In genomic region chr10:132688580-132689420, GRCh38 we compare ENCODE assay signal across 24 cellular contexts.
DNase-seq lines count a peak whose midpoint lies in the region; ATAC-seq and TF ChIP-seq lines count a peak whose summit lies in the region.
"Had no signal": no experiment of that assay in that cellular context is flagged by ENCODE, and none has a peak within 500 bp of the region (broad histone marks: within the 10 kb centered on the region; RNA-seq: fewer than 3 reads in every experiment).

No MANE protein-coding gene starts in this region.

- peaks cover 8% of the 10 kb centered on the region for H3K27me3 Mint-ChIP-seq in endothelial cell (ENCODE audit: unreplicated experiment)
- H3K27me3 Mint-ChIP-seq: activated CD8-positive, alpha-beta T cell treated with anti-CD3 and anti-CD28 coated beads for 36 hours; activated naive CD4-positive, alpha-beta T cell treated with anti-CD3 and anti-CD28 coated beads, Interleukin-2, amount 10 ng/mL, durations not matched to agents 7 days and 5 days; activated T-cell treated with anti-CD3 and anti-CD28 coated beads, Interleukin-2, amount 50 U/mL, for 24 hours; stimulated activated naive CD8-positive, alpha-beta T cell treated with anti-CD3 and anti-CD28 coated beads, Interleukin-15, Interleukin-2, amounts not matched to agents 100 ng/mL and 50 ng/mL, for 24 hours had no signal

- H3K27ac ChIP-seq in ovary (no peak overlapping the region), gastrocnemius medialis (no peak overlapping the region)
- H3K27ac ChIP-seq: BLaER1, heart left ventricle, HL-60, pancreas, skin epidermis had no signal

- no peaks in the 10 kb centered on the region for H3K27me3 ChIP-seq in ovary
- H3K27me3 ChIP-seq in gastrocnemius medialis = no peaks in the 10 kb centered on the region
- H3K27me3 ChIP-seq: BLaER1, heart left ventricle, pancreas had no signal

- ATAC-seq in left ventricle myocardium superior (no peak), GM19452 (IDR thresholded peaks at IDR 0.05; ENCODE audit: unreplicated experiment) (no peak), gastrocnemius medialis (no peak)
- ATAC-seq: activated CD8-positive, alpha-beta T cell treated with anti-CD3 and anti-CD28 coated beads for 36 hours; heart left ventricle; pancreas had no signal

- peak overlapping the region; percentile 9 for H3K27ac Mint-ChIP-seq in endothelial cell (ENCODE audit: unreplicated experiment)
- H3K27ac Mint-ChIP-seq: activated CD8-positive, alpha-beta T cell treated with anti-CD3 and anti-CD28 coated beads for 36 hours; activated naive CD4-positive, alpha-beta T cell treated with anti-CD3 and anti-CD28 coated beads, Interleukin-2, amount 10 ng/mL, durations not matched to agents 7 days and 5 days; activated T-cell treated with anti-CD3 and anti-CD28 coated beads, Interleukin-2, amount 50 U/mL, for 24 hours; stimulated activated naive CD8-positive, alpha-beta T cell treated with anti-CD3 and anti-CD28 coated beads, Interleukin-15, Interleukin-2, amounts not matched to agents 100 ng/mL and 50 ng/mL, for 24 hours had no signal

- H3K4me1 Mint-ChIP-seq in endothelial cell (ENCODE audit: unreplicated experiment) = no peaks in the 10 kb centered on the region

- TF ChIP-seq CTCF in endothelial cell (IDR thresholded peaks at IDR 0.05; ENCODE audit: unreplicated experiment) = no peak
- TF ChIP-seq CTCF in ovary (IDR thresholded peaks at IDR 0.05) = no peak
- TF ChIP-seq CTCF in gastrocnemius medialis (IDR thresholded peaks at IDR 0.05 in 4 of 5, conservative IDR thresholded peaks at IDR 0.05 in 1 of 5) = no peak

- peak; percentile 53 for DNase-seq in cardiac septum (ENCODE audit: low spot score)
- DNase-seq in left ventricle myocardium superior = no peak
- DNase-seq in endothelial cell (ENCODE audit: low spot score) = no peak
- DNase-seq in ovary = peak in 3 of 5 donors; percentile 1 to 17 (median 9)
- DNase-seq in activated T-cell treated with anti-CD3 and anti-CD28 coated beads for 4 hours = no peak
- DNase-seq in NCI-H510A treated with DMSO at 0.1 percent for 48 hours (lab: John Stamatoyannopoulos, UW) = no peak
- DNase-seq in gastrocnemius medialis = no peak
- DNase-seq: activated CD8-positive, alpha-beta T cell treated with anti-CD3 and anti-CD28 coated beads for 36 hours; activated naive CD4-positive, alpha-beta T cell treated with anti-CD3 and anti-CD28 coated beads, Interleukin-2, amount 10 ng/mL, durations not matched to agents 7 days and 5 days; activated T-cell treated with anti-CD3 and anti-CD28 coated beads, Interleukin-2, amount 50 U/mL, for 24 hours; cortex of kidney; GDM1; IMR-90; NCI-H1417 treated with DMSO at 0.1 percent for 48 hours; NCI-H524; stimulated activated CD4-positive, alpha-beta T cell treated with anti-CD3 and anti-CD28 coated beads, Interleukin-2, amount 100 ng/mL, for 48 hours had no signal

- TF ChIP-seq EP300 in ovary (IDR thresholded peaks at IDR 0.05) = no peak

- in situ Hi-C loops in gastrocnemius medialis (cut with MboI; ENCODE audit: low sequenced_read_pairs in 4 of 4) = no loop called here

- no peaks in the 10 kb centered on the region for H3K36me3 ChIP-seq in ovary
- H3K36me3 ChIP-seq in gastrocnemius medialis = peaks cover 0 to 3% of the 10 kb centered on the region in 2 donors
- H3K36me3 ChIP-seq: pancreas had no signal

- H3K9me3 ChIP-seq in ovary = no peaks in the 10 kb centered on the region
- H3K9me3 ChIP-seq in gastrocnemius medialis = no peaks in the 10 kb centered on the region
- H3K9me3 ChIP-seq: heart left ventricle, pancreas had no signal

- TF ChIP-seq POLR2A in ovary (IDR thresholded peaks at IDR 0.05) (no peak), gastrocnemius medialis (IDR thresholded peaks at IDR 0.05) (no peak)

- intact Hi-C loops in cardiac septum (cut with DNase I) = no loop called here
- intact Hi-C loops in left ventricle myocardium superior (cut with micrococcal nuclease) = no loop called here
- intact Hi-C loops in ovary (cut with DNase I) = no loop called here
- intact Hi-C loops in gastrocnemius medialis (cut with DNase I; ENCODE audit: low total_unique reads) = no loop called here

- H3K36me3 Mint-ChIP-seq in endothelial cell (ENCODE audit: low read depth, unreplicated experiment) = peaks cover 6% of the 10 kb centered on the region

- no peaks in the 10 kb centered on the region for H3K9me3 Mint-ChIP-seq in endothelial cell (ENCODE audit: unreplicated experiment)
- H3K9me3 Mint-ChIP-seq: activated CD8-positive, alpha-beta T cell treated with anti-CD3 and anti-CD28 coated beads for 36 hours; activated naive CD4-positive, alpha-beta T cell treated with anti-CD3 and anti-CD28 coated beads, Interleukin-2, amount 10 ng/mL, durations not matched to agents 7 days and 5 days had no signal

- H3K4me3 ChIP-seq in ovary (no peak overlapping the region), gastrocnemius medialis (no peak overlapping the region)
- H3K4me3 ChIP-seq: BLaER1, heart left ventricle, lung, pancreas, skin epidermis had no signal

- 93 to 95% (median 95%) methylated on average over 20 of the region's 20 CpGs for WGBS in ovary, 3 donors

- H3K4me1 ChIP-seq in ovary (ENCODE audit: insufficient read depth) (peaks cover 2% of the 10 kb centered on the region), gastrocnemius medialis (no peaks in the 10 kb centered on the region)

- H3K4me3 Mint-ChIP-seq in endothelial cell (ENCODE audit: unreplicated experiment) = no peak overlapping the region
- H3K4me3 Mint-ChIP-seq: activated CD8-positive, alpha-beta T cell treated with anti-CD3 and anti-CD28 coated beads for 36 hours; activated naive CD4-positive, alpha-beta T cell treated with anti-CD3 and anti-CD28 coated beads, Interleukin-2, amount 10 ng/mL, durations not matched to agents 7 days and 5 days; activated T-cell treated with anti-CD3 and anti-CD28 coated beads, Interleukin-2, amount 50 U/mL, for 24 hours; stimulated activated naive CD8-positive, alpha-beta T cell treated with anti-CD3 and anti-CD28 coated beads, Interleukin-15, Interleukin-2, amounts not matched to agents 100 ng/mL and 50 ng/mL, for 24 hours had no signal

Comparison
In these comparisons a context has a peak if more than half of its experiments do, and no peak if none do; other contexts are left out.
1. DNase-seq: peak in cardiac septum (single experiment) and ovary (3 of 5); none in left ventricle myocardium superior (single experiment), endothelial cell (single experiment), activated T-cell treated with anti-CD3 and anti-CD28 coated beads for 4 hours (single experiment), NCI-H510A treated with DMSO at 0.1 percent for 48 hours (single experiment) and gastrocnemius medialis (0 of 2).